In genomic region chr11:117378966-117379865, GRCh38 we compare ENCODE assay signal across 22 cellular contexts. TPM values are rescaled to one million over a fixed set of nuclear protein-coding genes. Genes with fewer than 3 reads are reported as not detected.
DNase-seq lines count a peak whose midpoint lies in the region; ATAC-seq, FAIRE-seq and TF ChIP-seq lines count a peak whose summit lies in the region.
"Had no signal": no experiment of that assay in that cellular context is flagged by ENCODE, and none has a peak within 500 bp of the region (broad histone marks: within the 10 kb centered on the region; RNA-seq: fewer than 3 reads in every experiment).

No MANE protein-coding gene starts in this region.

- no peak for TF ChIP-seq POLR2A in GM12891 (IDR thresholded peaks at IDR 0.05; ENCODE audit: low read depth, low read length)

- no peaks in the 10 kb centered on the region for H3K4me1 Mint-ChIP-seq in stimulated activated naive CD8-positive, alpha-beta T cell treated with anti-CD3 and anti-CD28 coated beads, Interleukin-15, amount 100 ng/mL, for 72 hours
- H3K4me1 Mint-ChIP-seq: CD4-positive, CD25-positive, alpha-beta regulatory T cell; central memory CD8-positive, alpha-beta T cell; naive thymus-derived CD4-positive, alpha-beta T cell had no signal

- no peaks in the 10 kb centered on the region for H3K9me3 Mint-ChIP-seq in stimulated activated naive CD8-positive, alpha-beta T cell treated with anti-CD3 and anti-CD28 coated beads, Interleukin-15, amount 100 ng/mL, for 72 hours
- H3K9me3 Mint-ChIP-seq: CD4-positive, CD25-positive, alpha-beta regulatory T cell; central memory CD8-positive, alpha-beta T cell; naive thymus-derived CD4-positive, alpha-beta T cell had no signal

- no peak overlapping the region for H3K4me3 Mint-ChIP-seq in stimulated activated naive CD8-positive, alpha-beta T cell treated with anti-CD3 and anti-CD28 coated beads, Interleukin-15, amount 100 ng/mL, for 72 hours
- H3K4me3 Mint-ChIP-seq: CD4-positive, CD25-positive, alpha-beta regulatory T cell; central memory CD8-positive, alpha-beta T cell; naive thymus-derived CD4-positive, alpha-beta T cell had no signal

- no peak for ATAC-seq in stimulated activated naive CD8-positive, alpha-beta T cell treated with anti-CD3 and anti-CD28 coated beads, Interleukin-15, amount 100 ng/mL, for 72 hours
- ATAC-seq in stimulated activated naive CD8-positive, alpha-beta T cell treated with anti-CD3 and anti-CD28 coated beads, Interleukin-15, Interleukin-2, amounts not matched to agents 100 U/mL and 50 U/mL, for 24 hours: no peak
- ATAC-seq: gastroesophageal sphincter; naive thymus-derived CD4-positive, alpha-beta T cell had no signal

- H3K4me3 ChIP-seq in epithelial cell of esophagus (ENCODE audit: low read length): no peak overlapping the region
- H3K4me3 ChIP-seq: adrenal gland, gastroesophageal sphincter had no signal

- FAIRE-seq in GM12891 (lab: Jason Lieb, UNC): no peak
- FAIRE-seq: endometrium, urothelium cell line had no signal

- DNase-seq in stimulated activated naive CD8-positive, alpha-beta T cell treated with anti-CD3 and anti-CD28 coated beads, Interleukin-15, amount 100 ng/mL, for 72 hours: no peak
- DNase-seq in stimulated activated naive CD8-positive, alpha-beta T cell treated with anti-CD3 and anti-CD28 coated beads, Interleukin-15, Interleukin-2, amounts not matched to agents 100 U/mL and 50 U/mL, for 24 hours: no peak
- DNase-seq in epithelial cell of esophagus (ENCODE audit: low read depth): peak; percentile 15
- peak; percentile 51 for DNase-seq in mesenteric fat pad (ENCODE audit: low spot score)
- DNase-seq in NCI-H2227 treated with DMSO at 0.1 percent for 48 hours (lab: John Stamatoyannopoulos, UW): no peak
- no peak for DNase-seq in NCI-H2081 (lab: John Stamatoyannopoulos, UW)
- DNase-seq in GM12891 (ENCODE audit: insufficient read length, low spot score): no peak
- DNase-seq in Kasumi-1 (lab: John Stamatoyannopoulos, UW): no peak
- DNase-seq: activated CD8-positive, alpha-beta memory T cell treated with anti-CD3 and anti-CD28 coated beads for 24 hours; CD4-positive, CD25-positive, alpha-beta regulatory T cell; DMS79; HCEC 1CT; Karpas-422; mammary epithelial cell; naive thymus-derived CD4-positive, alpha-beta T cell; NCI-H1092 treated with DMSO at 0.1 percent for 48 hours had no signal

- H3K27ac Mint-ChIP-seq in stimulated activated naive CD8-positive, alpha-beta T cell treated with anti-CD3 and anti-CD28 coated beads, Interleukin-15, amount 100 ng/mL, for 72 hours: peak overlapping the region; percentile 32 to 45
- H3K27ac Mint-ChIP-seq: progenitor cell of endocrine pancreas had no signal

- no peaks in the 10 kb centered on the region for H3K27me3 Mint-ChIP-seq in stimulated activated naive CD8-positive, alpha-beta T cell treated with anti-CD3 and anti-CD28 coated beads, Interleukin-15, amount 100 ng/mL, for 72 hours
- H3K27me3 Mint-ChIP-seq: CD4-positive, CD25-positive, alpha-beta regulatory T cell; central memory CD8-positive, alpha-beta T cell; naive thymus-derived CD4-positive, alpha-beta T cell; progenitor cell of endocrine pancreas had no signal

- TF ChIP-seq CTCF in epithelial cell of esophagus (IDR thresholded peaks at IDR 0.05; ENCODE audit: insufficient read depth, low read depth, low read length, missing control alignments): no peak

TF ChIP-seq in GM12891, 5 proteins besides CTCF, POLR2A, EP300 and RAD21:
- TF ChIP-seq SPI1 (IDR thresholded peaks at IDR 0.05; ENCODE audit: low read depth, low read length) (no peak), PAX5 (IDR thresholded peaks at IDR 0.05; ENCODE audit: insufficient read depth, low read length, severe bottlenecking) (no peak), POU2F2 (IDR thresholded peaks at IDR 0.05; ENCODE audit: low read depth, low read length) (no peak), TAF1 (IDR thresholded peaks at IDR 0.05; ENCODE audit: low read depth, low read length) (no peak), POLR2AphosphoS5 (IDR thresholded peaks at IDR 0.05; ENCODE audit: low read depth, low read length) (no peak)

RNA-seq across cellular contexts. Expression of gene CEP164, which starts 51.6 kb away (rescaled TPM):
- total RNA-seq in mesenteric fat pad: 19.2 TPM
- polyA plus RNA-seq in GM12891 (2012; ENCODE audit: low read depth, missing spikeins): 11.9 TPM

Comparison
In these comparisons a context has a peak if more than half of its experiments do, and no peak if none do; other contexts are left out.
1. DNase-seq: peak in epithelial cell of esophagus (single experiment) and mesenteric fat pad (single experiment); none in stimulated activated naive CD8-positive, alpha-beta T cell treated with anti-CD3 and anti-CD28 coated beads, Interleukin-15, amount 100 ng/mL, for 72 hours (0 of 2), stimulated activated naive CD8-positive, alpha-beta T cell treated with anti-CD3 and anti-CD28 coated beads, Interleukin-15, Interleukin-2, amounts not matched to agents 100 U/mL and 50 U/mL, for 24 hours (single experiment), NCI-H2227 treated with DMSO at 0.1 percent for 48 hours (single experiment), NCI-H2081 (0 of 2), GM12891 (single experiment) and Kasumi-1 (0 of 2).